Comparison of ENCODE assay signal across 8 cellular contexts in the genomic region with DNA sequence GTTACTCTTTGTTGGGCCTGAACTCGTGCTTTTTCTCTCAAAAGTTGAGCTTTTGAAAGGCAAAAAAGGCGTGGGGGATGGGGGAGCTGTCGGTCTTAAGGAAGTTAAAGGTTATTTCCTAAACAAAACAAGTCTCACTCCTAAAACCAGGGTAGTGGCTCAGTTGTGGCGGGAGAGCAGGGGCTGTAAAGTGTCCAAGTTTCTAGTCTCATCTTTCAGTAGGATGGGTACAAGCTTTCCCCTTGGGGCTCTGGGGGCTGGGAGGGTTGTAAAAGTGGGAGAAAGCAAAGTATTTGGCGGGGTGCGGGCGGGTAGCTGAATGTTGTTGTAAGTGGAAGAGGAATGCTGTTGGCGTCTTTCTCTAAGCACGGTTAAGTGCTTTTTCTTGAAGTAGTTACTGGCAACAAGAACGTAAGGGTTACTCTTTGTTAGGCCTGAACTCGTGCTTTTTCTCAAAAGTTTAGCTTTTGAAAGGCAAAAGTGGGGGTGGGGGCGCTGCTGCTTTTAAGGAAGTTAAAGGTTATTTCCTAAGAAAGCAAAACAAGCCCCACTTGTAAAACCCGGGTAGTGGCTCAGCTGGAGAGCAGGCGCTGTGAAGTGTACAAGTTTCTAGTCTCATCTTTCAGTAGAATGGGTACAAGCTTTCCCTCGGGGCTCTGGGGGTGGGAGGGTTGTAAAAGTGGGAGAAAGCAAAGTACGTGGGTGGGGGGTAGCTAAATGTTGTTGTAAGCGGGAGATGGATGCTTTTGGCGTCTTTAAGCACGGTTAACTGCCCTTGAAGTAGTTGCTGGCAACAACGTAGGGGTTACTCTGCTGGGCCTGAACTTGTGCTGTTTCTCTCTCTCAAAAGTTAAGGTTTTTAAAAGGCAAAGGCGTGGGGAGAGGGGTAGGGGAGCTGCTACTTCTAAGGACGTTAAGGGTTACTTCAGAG. TPM values are rescaled to one million over a fixed set of nuclear protein-coding genes. Genes with fewer than 3 reads are reported as not detected.
A peak's percentile ranks its signal among the peaks of the same experiment; 100 is the strongest.
DNase-seq lines count a peak whose midpoint lies in the region; ATAC-seq and TF ChIP-seq lines count a peak whose summit lies in the region.

No MANE protein-coding gene starts in this region.

- H3K4me3 Mint-ChIP-seq in activated naive CD8-positive, alpha-beta T cell treated with anti-CD3 and anti-CD28 coated beads, Interleukin-2, amount 50 U/mL, for 24 hours: peak overlapping the region; percentile 84

- H4K20me1 ChIP-seq in SK-N-SH (ENCODE audit: insufficient read depth) (peaks cover 31% of the 10 kb centered on the region), smooth muscle cell (ENCODE audit: low read depth) (peaks cover 32% of the 10 kb centered on the region)

- no peaks in the 10 kb centered on the region for H3K9me3 Mint-ChIP-seq in activated naive CD8-positive, alpha-beta T cell treated with anti-CD3 and anti-CD28 coated beads, Interleukin-2, amount 50 U/mL, for 24 hours

- no peak for TF ChIP-seq CTCF in SK-N-SH (IDR thresholded peaks at IDR 0.05)
- no peak for TF ChIP-seq CTCF in smooth muscle cell (IDR thresholded peaks at IDR 0.05; ENCODE audit: borderline replicate concordance, insufficient read depth, poor library complexity, severe bottlenecking)

- CTCF ChIA-PET in SK-N-SH (lab: Yijun Ruan, JAX): interaction anchor here (0.6 to 2.5 kb wide), 5 partner anchors 15 to 432 kb away, joined by 3 to 10 read pairs (median 3); no protein-coding TSS in a partner anchor

- no peaks in the 10 kb centered on the region for H3K27me3 Mint-ChIP-seq in activated naive CD8-positive, alpha-beta T cell treated with anti-CD3 and anti-CD28 coated beads, Interleukin-2, amount 50 U/mL, for 24 hours

- H3K9me3 ChIP-seq in SK-N-SH (no peaks in the 10 kb centered on the region), iPS DF 6.9 (ENCODE audit: control insufficient read depth, insufficient read depth, low read length) (no peaks in the 10 kb centered on the region), smooth muscle cell (replicated peaks; ENCODE audit: low read depth) (no peaks in the 10 kb centered on the region)

- no peaks in the 10 kb centered on the region for H3K9me2 ChIP-seq in SK-N-SH

- no peaks in the 10 kb centered on the region for H3K27me3 ChIP-seq in SK-N-SH (ENCODE audit: insufficient read depth)
- no peaks in the 10 kb centered on the region for H3K27me3 ChIP-seq in iPS DF 6.9 (ENCODE audit: control insufficient read depth, insufficient read depth, low read length)
- no peaks in the 10 kb centered on the region for H3K27me3 ChIP-seq in smooth muscle cell (ENCODE audit: low read depth)

- H3K9ac ChIP-seq in SK-N-SH (peak overlapping the region; percentile 76), smooth muscle cell (ENCODE audit: low read depth) (peak overlapping the region; percentile 84)

- H3K36me3 Mint-ChIP-seq in activated naive CD8-positive, alpha-beta T cell treated with anti-CD3 and anti-CD28 coated beads, Interleukin-2, amount 50 U/mL, for 24 hours (ENCODE audit: low read depth): peaks cover 32% of the 10 kb centered on the region

- DNase-seq in SK-N-SH (no peak), NAMALWA (ENCODE audit: low spot score) (peak; percentile 67), iPS DF 6.9 (ENCODE audit: low read depth, low spot score) (no peak), smooth muscle cell (lab: John Stamatoyannopoulos, UW; ENCODE audit: unreplicated experiment) (no peak), amniotic stem cell (lab: John Stamatoyannopoulos, UW) (no peak), NCI-H345 treated with DMSO at 0.1 percent for 48 hours (lab: John Stamatoyannopoulos, UW; ENCODE audit: unreplicated experiment) (no peak)
- DNase-seq in activated naive CD8-positive, alpha-beta T cell treated with anti-CD3 and anti-CD28 coated beads, Interleukin-2, amount 50 U/mL, for 24 hours: peak; percentile 41

- H3K4me1 Mint-ChIP-seq in activated naive CD8-positive, alpha-beta T cell treated with anti-CD3 and anti-CD28 coated beads, Interleukin-2, amount 50 U/mL, for 24 hours: peaks cover 70% of the 10 kb centered on the region

- H3K4me2 ChIP-seq in SK-N-SH: peak overlapping the region; percentile 86
- peak overlapping the region; percentile 83 for H3K4me2 ChIP-seq in smooth muscle cell

- TF ChIP-seq RAD21 in SK-N-SH (IDR thresholded peaks at IDR 0.05; ENCODE audit: low read length): no peak

- H3K27ac Mint-ChIP-seq in activated naive CD8-positive, alpha-beta T cell treated with anti-CD3 and anti-CD28 coated beads, Interleukin-2, amount 50 U/mL, for 24 hours: peak overlapping the region; percentile 97

- peaks cover 22 to 25% of the 10 kb centered on the region in 2 experiments for H3K36me3 ChIP-seq in SK-N-SH (replicated peaks in 1 of 2; ENCODE audit: control insufficient read depth in 1 of 2, insufficient read depth in 2 of 2, low read length in 1 of 2)
- peaks cover 26% of the 10 kb centered on the region for H3K36me3 ChIP-seq in iPS DF 6.9 (ENCODE audit: control insufficient read depth, insufficient read depth, low read length)
- no peaks in the 10 kb centered on the region for H3K36me3 ChIP-seq in smooth muscle cell (ENCODE audit: low read depth)

- H2AFZ ChIP-seq in SK-N-SH (ENCODE audit: low read depth): peak overlapping the region; percentile 60; the same call in 1 of the 2 replicates
- H2AFZ ChIP-seq in smooth muscle cell (ENCODE audit: low read depth): no peak overlapping the region

- H3K27ac ChIP-seq in SK-N-SH (ENCODE audit: low read depth in 2 of 2, low read length in 1 of 2) (peak overlapping the region; percentile 66 to 75), iPS DF 6.9 (ENCODE audit: low read length) (no peak overlapping the region), smooth muscle cell (ENCODE audit: low read depth) (peak overlapping the region; percentile 88)

- H3K79me2 ChIP-seq in SK-N-SH (ENCODE audit: insufficient read depth): peaks cover 36% of the 10 kb centered on the region
- H3K79me2 ChIP-seq in smooth muscle cell (ENCODE audit: low read depth): peaks cover 35% of the 10 kb centered on the region

- H3F3A ChIP-seq in SK-N-SH (replicated peaks; ENCODE audit: insufficient read depth) (peaks cover 11% of the 10 kb centered on the region), smooth muscle cell (ENCODE audit: low read depth) (no peaks in the 10 kb centered on the region)

- no peak for TF ChIP-seq EP300 in SK-N-SH (IDR thresholded peaks at IDR 0.05; ENCODE audit: borderline replicate concordance in 1 of 2, low read depth in 1 of 2, low read length in 1 of 2)

- ATAC-seq in SK-N-SH treated with all-trans-retinoic acid at 6 μM for 48 hours: no peak
- ATAC-seq in activated naive CD8-positive, alpha-beta T cell treated with anti-CD3 and anti-CD28 coated beads, Interleukin-2, amount 50 U/mL, for 24 hours: no peak

- POLR2A ChIA-PET in SK-N-SH (lab: Yijun Ruan, JAX): interaction anchor here (0.8 to 1.6 kb wide), 5 partner anchors 9 to 426 kb away, joined by 3 to 5 read pairs (median 4); no protein-coding TSS in a partner anchor

- WGBS in SK-N-SH (ENCODE audit: low lambda C conversion rate): 82% methylated on average over 22 of the region's 22 CpGs
- WGBS in iPS DF 6.9 (ENCODE audit: insufficient coverage, insufficient read length): no CpG with 5 or more reads among the region's 22 CpGs
- WGBS in smooth muscle cell (ENCODE audit: low lambda C conversion rate): 19% methylated on average over 22 of the region's 22 CpGs

- H3K4me1 ChIP-seq in SK-N-SH (ENCODE audit: control insufficient read depth in 1 of 2, insufficient read depth in 2 of 2, low read depth in 1 of 2, low read length in 1 of 2) (peaks cover 14 to 15% of the 10 kb centered on the region in 2 experiments; a peak in 2 of 4 replicates), iPS DF 6.9 (ENCODE audit: control insufficient read depth, insufficient read depth, low read length) (peaks cover 3% of the 10 kb centered on the region; the same call in 1 of the 2 replicates), smooth muscle cell (ENCODE audit: low read depth) (peaks cover 19% of the 10 kb centered on the region)

- peak overlapping the region; percentile 67 to 72 for H3K4me3 ChIP-seq in SK-N-SH (ENCODE audit: low read depth in 2 of 2, low read length in 1 of 2)
- H3K4me3 ChIP-seq in iPS DF 6.9 (ENCODE audit: low read length): peak overlapping the region; percentile 48; the same call in 1 of the 2 replicates
- peak overlapping the region; percentile 70 for H3K4me3 ChIP-seq in smooth muscle cell

TF ChIP-seq in SK-N-SH, 30 proteins besides CTCF, POLR2A, EP300 and RAD21 (continues in another document):
- no peak for TF ChIP-seq JUND (IDR thresholded peaks at IDR 0.05)
- TF ChIP-seq SMC3 (IDR thresholded peaks at IDR 0.05; ENCODE audit: low read depth, low read length): no peak
- no peak for TF ChIP-seq RFX5 (IDR thresholded peaks at IDR 0.05; ENCODE audit: low read length)
- no peak for TF ChIP-seq CHD2 (IDR thresholded peaks at IDR 0.05; ENCODE audit: low read length, partially characterized antibody)
- TF ChIP-seq, protein P1, sequence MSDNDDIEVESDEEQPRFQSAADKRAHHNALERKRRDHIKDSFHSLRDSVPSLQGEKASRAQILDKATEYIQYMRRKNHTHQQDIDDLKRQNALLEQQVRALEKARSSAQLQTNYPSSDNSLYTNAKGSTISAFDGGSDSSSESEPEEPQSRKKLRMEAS (IDR thresholded peaks at IDR 0.05; ENCODE audit: low read depth): no peak

TF ChIP-seq in SK-N-SH treated with all-trans-retinoic acid at 6 μM for 48 hours, 23 proteins besides CTCF, POLR2A, EP300 and RAD21:
- no peak for TF ChIP-seq OSR1 (CRISPR knock-in tag; IDR thresholded peaks at IDR 0.05)
- no peak for TF ChIP-seq TOX (CRISPR knock-in tag; IDR thresholded peaks at IDR 0.05; ENCODE audit: borderline replicate concordance)
- no peak for TF ChIP-seq BACH2 (CRISPR knock-in tag; IDR thresholded peaks at IDR 0.05; ENCODE audit: borderline replicate concordance)
- no peak for TF ChIP-seq ARNTL (CRISPR knock-in tag; IDR thresholded peaks at IDR 0.05; ENCODE audit: borderline replicate concordance, low read depth)

RNA-seq across cellular contexts. Expression of a gene that starts 1.1 kb away (rescaled TPM):
- polyA plus RNA-seq in SK-N-SH (2012; rRNA removed) (287 and 310 TPM in 2 replicates), smooth muscle cell (273 and 283 TPM in 2 replicates)
- polyA plus RNA-seq in SK-N-SH (2012; cell fraction: cytosol; rRNA removed): 240 and 255 TPM in 2 replicates
- 297 and 306 TPM in 2 replicates for polyA plus RNA-seq in SK-N-SH (2012; cell fraction: nucleus; rRNA removed)
- total RNA-seq in smooth muscle cell: 224 and 259 TPM in 2 replicates

Comparison
In these comparisons a context has a peak if more than half of its experiments do, and no peak if none do; other contexts are left out.
1. DNase-seq: peak in NAMALWA (single experiment) and activated naive CD8-positive, alpha-beta T cell treated with anti-CD3 and anti-CD28 coated beads, Interleukin-2, amount 50 U/mL, for 24 hours (single experiment); none in SK-N-SH (single experiment), iPS DF 6.9 (single experiment), smooth muscle cell (single experiment), amniotic stem cell (single experiment) and NCI-H345 treated with DMSO at 0.1 percent for 48 hours (single experiment).
2. Peak in every context shown above with its lines, with median percentiles within 50 percentile points of each other: H3K4me3 ChIP-seq.